Comparison of ENCODE assay signal across 11 cellular contexts in the genomic region with DNA sequence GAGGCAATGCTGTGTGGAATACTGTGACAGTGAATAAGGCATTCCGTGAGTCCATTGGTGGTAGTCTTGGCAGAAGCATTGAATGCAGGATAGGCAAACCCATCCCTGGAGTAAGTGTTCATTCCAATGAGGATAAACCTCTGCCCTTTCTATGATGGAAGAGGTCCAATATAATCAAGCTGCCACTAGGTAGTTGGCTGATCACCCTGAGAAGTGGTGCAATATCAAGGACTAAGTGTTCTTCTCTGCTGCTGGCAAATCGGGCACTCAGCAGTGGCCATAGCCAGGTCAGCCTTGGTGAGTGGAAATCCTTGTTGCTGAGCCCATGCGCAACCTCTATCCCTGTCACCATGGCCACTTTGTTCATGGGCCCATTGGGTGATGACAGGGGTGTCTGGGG.
"Had no signal": no experiment of that assay in that cellular context is flagged by ENCODE, and none has a peak within 500 bp of the region (broad histone marks: within the 10 kb centered on the region; RNA-seq: fewer than 3 reads in every experiment).

No MANE protein-coding gene starts in this region.

- H3K36me3 ChIP-seq: HAP-1 had no signal

- DNase-seq: GM23248, GOT3, H7, H9, HCEC 1CT, HFFc6 had no signal

- H3K9ac ChIP-seq: GM23248 had no signal

- H3K27ac Mint-ChIP-seq: GM23338, H9, HFFc6 had no signal

- H3K4me1 ChIP-seq: HAP-1 had no signal

- H2AFZ ChIP-seq: GM23248, GM23338 had no signal

- H3K9me3 ChIP-seq: HAP-1 had no signal

- FAIRE-seq: H1, H54 had no signal

- H3K4me3 ChIP-seq: GM23248, GM23338, HAP-1 had no signal

- H3K4me3 Mint-ChIP-seq: GM23338, H9, HFFc6 had no signal

- H3K4me1 Mint-ChIP-seq: GM23338, H9 had no signal

- H3K4me2 ChIP-seq: GM23338 had no signal

- ATAC-seq: GM23338, HCT116 had no signal

- H3K27ac ChIP-seq: GM23248 had no signal
